Comparison of ENCODE assay signal across 27 cellular contexts in genomic region chr12:10374624-10375018, GRCh38. TPM values are rescaled to one million over a fixed set of nuclear protein-coding genes. Genes with fewer than 3 reads are reported as not detected.
A peak's percentile ranks its signal among the peaks of the same experiment; 100 is the strongest.
DNase-seq lines count a peak whose midpoint lies in the region; ATAC-seq lines count a peak whose summit lies in the region.
"Had no signal": no experiment of that assay in that cellular context is flagged by ENCODE, and none has a peak within 500 bp of the region (broad histone marks: within the 10 kb centered on the region; RNA-seq: fewer than 3 reads in every experiment).

No MANE protein-coding gene starts in this region.

- H3K27ac Mint-ChIP-seq in activated CD8-positive, alpha-beta memory T cell treated with anti-CD3 and anti-CD28 coated beads, Interleukin-2, amount 10 ng/mL, durations not matched to agents 7 days and 5 days, result peak overlapping the region; percentile 93
- H3K27ac Mint-ChIP-seq in T-cell, result peak overlapping the region; percentile 63 to 68
- H3K27ac Mint-ChIP-seq in effector memory CD8-positive, alpha-beta T cell, result peak overlapping the region; percentile 94 to 96
- peak overlapping the region; percentile 79 to 95 for H3K27ac Mint-ChIP-seq in stimulated activated naive CD8-positive, alpha-beta T cell treated with anti-CD3 and anti-CD28 coated beads, Interleukin-15, amount 100 ng/mL, for 72 hours
- H3K27ac Mint-ChIP-seq: activated B cell treated with CpG ODN at 0.5 μM for 24 hours; activated CD4-positive, alpha-beta T cell treated with anti-CD3 and anti-CD28 coated beads, Interleukin-2, amount 10 ng/mL, durations not matched to agents 7 days and 5 days; activated naive CD4-positive, alpha-beta T cell treated with anti-CD3 and anti-CD28 coated beads, Interleukin-2, amount 10 ng/mL, durations not matched to agents 7 days and 5 days; activated T-helper 17 cell treated with anti-CD3 and anti-CD28 coated beads, Interleukin-2, amount 50 U/mL, for 72 hours; HFFc6 had no signal

- no peak for ATAC-seq in activated CD8-positive, alpha-beta memory T cell treated with anti-CD3 and anti-CD28 coated beads, Interleukin-2, amount 10 ng/mL, durations not matched to agents 7 days and 5 days
- ATAC-seq in T-cell (replicated peaks in 1 of 4) (no peak), GM19463 (IDR thresholded peaks at IDR 0.05; ENCODE audit: unreplicated experiment) (no peak)
- no peak for ATAC-seq in effector memory CD8-positive, alpha-beta T cell (replicated peaks)
- ATAC-seq in stimulated activated naive CD8-positive, alpha-beta T cell treated with anti-CD3 and anti-CD28 coated beads, Interleukin-15, amount 100 ng/mL, for 72 hours, result no peak
- ATAC-seq: activated T-helper 17 cell treated with anti-CD3 and anti-CD28 coated beads, Interleukin-2, amount 50 U/mL, for 72 hours; right cardiac atrium had no signal

- CTCF ChIA-PET in activated CD8-positive, alpha-beta memory T cell treated with anti-CD3 and anti-CD28 coated beads, Interleukin-2, amount 10 ng/mL, durations not matched to agents 7 days and 5 days (lab: Charles Lee), result interaction anchor here (0.9 to 1.6 kb wide), 3 partner anchors 8 to 139 kb away, joined by 3 to 4 read pairs (median 3); no protein-coding TSS in a partner anchor
- CTCF ChIA-PET in T-cell (lab: Charles Lee), result interaction anchor here in 1 of 2 donors (0.7 to 1.0 kb wide), 2 partner anchors 19 to 37 kb away, joined by 3 to 5 read pairs; no protein-coding TSS in a partner anchor

- POLR2A ChIA-PET in T-cell (lab: Charles Lee), result interaction anchor here (0.5 to 0.9 kb wide), 3 partner anchors 8 to 24 kb away, joined by 3 to 8 read pairs (median 4); no protein-coding TSS in a partner anchor

- H3K36me3 Mint-ChIP-seq in activated CD8-positive, alpha-beta memory T cell treated with anti-CD3 and anti-CD28 coated beads, Interleukin-2, amount 10 ng/mL, durations not matched to agents 7 days and 5 days, result peaks cover 81% of the 10 kb centered on the region
- H3K36me3 Mint-ChIP-seq in T-cell, result peaks cover 14% of the 10 kb centered on the region
- H3K36me3 Mint-ChIP-seq in effector memory CD8-positive, alpha-beta T cell (ENCODE audit: insufficient read depth), result peaks cover 99% of the 10 kb centered on the region
- H3K36me3 Mint-ChIP-seq: activated naive CD4-positive, alpha-beta T cell treated with anti-CD3 and anti-CD28 coated beads, Interleukin-2, amount 10 ng/mL, durations not matched to agents 7 days and 5 days had no signal

- no peak for DNase-seq in activated CD8-positive, alpha-beta memory T cell treated with anti-CD3 and anti-CD28 coated beads, Interleukin-2, amount 10 ng/mL, durations not matched to agents 7 days and 5 days
- no peak for DNase-seq in activated CD8-positive, alpha-beta memory T cell treated with anti-CD3 and anti-CD28 coated beads, Interleukin-2, amount 50 U/mL, for 48 hours
- no peak for DNase-seq in T-cell
- DNase-seq in effector memory CD8-positive, alpha-beta T cell, result no peak
- no peak for DNase-seq in stimulated activated naive CD8-positive, alpha-beta T cell treated with anti-CD3 and anti-CD28 coated beads, Interleukin-15, amount 100 ng/mL, for 72 hours
- no peak for DNase-seq in NCI-H526 (lab: John Stamatoyannopoulos, UW)
- DNase-seq in NCI-H1417 treated with DMSO at 0.1 percent for 48 hours (lab: John Stamatoyannopoulos, UW), result no peak
- DNase-seq: activated B cell treated with CpG ODN at 0.5 μM for 24 hours; activated CD4-positive, alpha-beta T cell treated with anti-CD3 and anti-CD28 coated beads, Interleukin-2, amount 10 ng/mL, durations not matched to agents 7 days and 5 days; activated naive CD4-positive, alpha-beta T cell treated with anti-CD3 and anti-CD28 coated beads, Interleukin-2, amount 10 ng/mL, durations not matched to agents 7 days and 5 days; DND-41; effector CD4-positive, alpha-beta T cell; GOT3; HFFc6; hippocampal formation; NCI-H1694; NCI-H2171; NCI-H510A; posterior cingulate gyrus; right cardiac atrium; transverse colon had no signal

- H3K9me3 Mint-ChIP-seq in activated CD8-positive, alpha-beta memory T cell treated with anti-CD3 and anti-CD28 coated beads, Interleukin-2, amount 10 ng/mL, durations not matched to agents 7 days and 5 days (ENCODE audit: low read depth), result peaks cover 3% of the 10 kb centered on the region
- no peaks in the 10 kb centered on the region for H3K9me3 Mint-ChIP-seq in T-cell
- H3K9me3 Mint-ChIP-seq in effector memory CD8-positive, alpha-beta T cell, result no peaks in the 10 kb centered on the region
- no peaks in the 10 kb centered on the region for H3K9me3 Mint-ChIP-seq in stimulated activated naive CD8-positive, alpha-beta T cell treated with anti-CD3 and anti-CD28 coated beads, Interleukin-15, amount 100 ng/mL, for 72 hours
- H3K9me3 Mint-ChIP-seq: activated B cell treated with CpG ODN at 0.5 μM for 24 hours; activated CD4-positive, alpha-beta T cell treated with anti-CD3 and anti-CD28 coated beads, Interleukin-2, amount 10 ng/mL, durations not matched to agents 7 days and 5 days; activated naive CD4-positive, alpha-beta T cell treated with anti-CD3 and anti-CD28 coated beads, Interleukin-2, amount 10 ng/mL, durations not matched to agents 7 days and 5 days; activated T-helper 17 cell treated with anti-CD3 and anti-CD28 coated beads, Interleukin-2, amount 50 U/mL, for 72 hours; HFFc6 had no signal

- peaks cover 83% of the 10 kb centered on the region for H3K4me1 Mint-ChIP-seq in activated CD8-positive, alpha-beta memory T cell treated with anti-CD3 and anti-CD28 coated beads, Interleukin-2, amount 10 ng/mL, durations not matched to agents 7 days and 5 days
- H3K4me1 Mint-ChIP-seq in T-cell, result peaks cover 33 to 56% (median 40%) of the 10 kb centered on the region in 3 donors
- H3K4me1 Mint-ChIP-seq in effector memory CD8-positive, alpha-beta T cell (ENCODE audit: low read depth in 2 of 2), result peaks cover 51 to 70% of the 10 kb centered on the region in 2 donors
- peaks cover 83% of the 10 kb centered on the region for H3K4me1 Mint-ChIP-seq in stimulated activated naive CD8-positive, alpha-beta T cell treated with anti-CD3 and anti-CD28 coated beads, Interleukin-15, amount 100 ng/mL, for 72 hours

- H3K4me3 Mint-ChIP-seq in activated CD8-positive, alpha-beta memory T cell treated with anti-CD3 and anti-CD28 coated beads, Interleukin-2, amount 10 ng/mL, durations not matched to agents 7 days and 5 days, result peak overlapping the region; percentile 79
- H3K4me3 Mint-ChIP-seq in T-cell, result peak overlapping the region in 2 of 3 donors; percentile 1 to 46
- H3K4me3 Mint-ChIP-seq in effector memory CD8-positive, alpha-beta T cell, result peak overlapping the region; percentile 63 to 83
- peak overlapping the region; percentile 73 to 74 for H3K4me3 Mint-ChIP-seq in stimulated activated naive CD8-positive, alpha-beta T cell treated with anti-CD3 and anti-CD28 coated beads, Interleukin-15, amount 100 ng/mL, for 72 hours
- H3K4me3 Mint-ChIP-seq: activated B cell treated with CpG ODN at 0.5 μM for 24 hours; activated CD4-positive, alpha-beta T cell treated with anti-CD3 and anti-CD28 coated beads, Interleukin-2, amount 10 ng/mL, durations not matched to agents 7 days and 5 days; activated naive CD4-positive, alpha-beta T cell treated with anti-CD3 and anti-CD28 coated beads, Interleukin-2, amount 10 ng/mL, durations not matched to agents 7 days and 5 days; activated T-helper 17 cell treated with anti-CD3 and anti-CD28 coated beads, Interleukin-2, amount 50 U/mL, for 72 hours; HFFc6 had no signal

- no peaks in the 10 kb centered on the region for H3K27me3 Mint-ChIP-seq in activated CD8-positive, alpha-beta memory T cell treated with anti-CD3 and anti-CD28 coated beads, Interleukin-2, amount 10 ng/mL, durations not matched to agents 7 days and 5 days
- H3K27me3 Mint-ChIP-seq in T-cell, result no peaks in the 10 kb centered on the region
- H3K27me3 Mint-ChIP-seq in effector memory CD8-positive, alpha-beta T cell, result no peaks in the 10 kb centered on the region
- H3K27me3 Mint-ChIP-seq in stimulated activated naive CD8-positive, alpha-beta T cell treated with anti-CD3 and anti-CD28 coated beads, Interleukin-15, amount 100 ng/mL, for 72 hours, result no peaks in the 10 kb centered on the region
- H3K27me3 Mint-ChIP-seq: activated CD4-positive, alpha-beta T cell treated with anti-CD3 and anti-CD28 coated beads, Interleukin-2, amount 10 ng/mL, durations not matched to agents 7 days and 5 days had no signal

RNA-seq across cellular contexts. Expression of gene KLRK1, which starts 15.2 kb away (rescaled TPM):
- 100 to 1,000 TPM; 135 to 195 TPM for total RNA-seq in activated CD8-positive, alpha-beta memory T cell treated with anti-CD3 and anti-CD28 coated beads, Interleukin-2, amount 10 ng/mL, durations not matched to agents 7 days and 5 days
- total RNA-seq in T-cell, result 100 to 1,000 TPM in 4 of 5 donors, 10 to 100 TPM in 1; 74.5 to 162 (median 141) TPM
- total RNA-seq: HFFc6, lung microvascular endothelial cell had no signal

RNA-seq across cellular contexts. Expression of gene KLRC4, which starts 34.9 kb away (rescaled TPM):
- 10 to 100 TPM; 29.2 to 33.7 TPM for total RNA-seq in activated CD8-positive, alpha-beta memory T cell treated with anti-CD3 and anti-CD28 coated beads, Interleukin-2, amount 10 ng/mL, durations not matched to agents 7 days and 5 days
- 10 to 100 TPM in 3 of 5 donors, 1 to 10 TPM in 2; 7.1 to 27.1 (median 17.3) TPM for total RNA-seq in T-cell
- total RNA-seq: activated B cell treated with CpG ODN at 0.5 μM for 24 hours; activated CD4-positive, alpha-beta T cell treated with anti-CD3 and anti-CD28 coated beads, Interleukin-2, amount 10 ng/mL, durations not matched to agents 7 days and 5 days; activated T-helper 17 cell treated with anti-CD3 and anti-CD28 coated beads, Interleukin-2, amount 50 U/mL, for 72 hours; HFFc6; LHCN-M2; lung microvascular endothelial cell; right cardiac atrium; T-helper 1 cell treated with Interleukin-12 subunit alpha and Interleukin-12 subunit beta and Interleukin-4 antibody, amounts not matched to agents 30 ng/mL and 1 ng/mL, for 36 hours had no signal

RNA-seq across cellular contexts. Expression of gene KLRC3, which starts 45.8 kb away (rescaled TPM):
- total RNA-seq in activated CD8-positive, alpha-beta memory T cell treated with anti-CD3 and anti-CD28 coated beads, Interleukin-2, amount 10 ng/mL, durations not matched to agents 7 days and 5 days, result 1 to 10 TPM; 6.2 to 9.9 TPM
- 1 to 10 TPM; 1.3 to 9.9 (median 1.6) TPM for total RNA-seq in T-cell
- total RNA-seq: activated B cell treated with CpG ODN at 0.5 μM for 24 hours; activated CD4-positive, alpha-beta T cell treated with anti-CD3 and anti-CD28 coated beads, Interleukin-2, amount 10 ng/mL, durations not matched to agents 7 days and 5 days; activated T-helper 17 cell treated with anti-CD3 and anti-CD28 coated beads, Interleukin-2, amount 50 U/mL, for 72 hours; breast epithelium; HFFc6; lung microvascular endothelial cell; right cardiac atrium; T-helper 1 cell treated with Interleukin-12 subunit alpha and Interleukin-12 subunit beta and Interleukin-4 antibody, amounts not matched to agents 30 ng/mL and 1 ng/mL, for 36 hours; transverse colon had no signal

Comparison
In these comparisons a context has a peak if more than half of its experiments do, and no peak if none do; other contexts are left out.
1. H3K4me3 Mint-ChIP-seq: peak in every context shown above with its lines; median percentile 79 in activated CD8-positive, alpha-beta memory T cell treated with anti-CD3 and anti-CD28 coated beads, Interleukin-2, amount 10 ng/mL, durations not matched to agents 7 days and 5 days; 74 in stimulated activated naive CD8-positive, alpha-beta T cell treated with anti-CD3 and anti-CD28 coated beads, Interleukin-15, amount 100 ng/mL, for 72 hours; 73 in effector memory CD8-positive, alpha-beta T cell; 24 in T-cell.